In genomic region chr4:184408021-184408710, GRCh38 we compare ENCODE assay signal across 9 cellular contexts.
A peak's percentile ranks its signal among the peaks of the same experiment; 100 is the strongest.
DNase-seq lines count a peak whose midpoint lies in the region; ATAC-seq and TF ChIP-seq lines count a peak whose summit lies in the region.
"Had no signal": no experiment of that assay in that cellular context is flagged by ENCODE, and none has a peak within 500 bp of the region (broad histone marks: within the 10 kb centered on the region; RNA-seq: fewer than 3 reads in every experiment).

No MANE protein-coding gene starts in this region.

- no peak overlapping the region; a peak in 1 of 5 replicates for H3K4me3 Mint-ChIP-seq in H9

- H3K9ac ChIP-seq in H9 (ENCODE audit: extremely low read depth, insufficient read length, low read length), result no peak overlapping the region

- H3K27ac ChIP-seq in A673 (ENCODE audit: low read depth, low read length, poor library complexity, severe bottlenecking) (peak overlapping the region; percentile 31), H9 (ENCODE audit: insufficient read length, low read depth, low read length) (peak overlapping the region; percentile 7), lower lobe of right lung (peak overlapping the region; percentile 0)

- DNase-seq in A673 (ENCODE audit: low spot score), result peak; percentile 60
- no peak for DNase-seq in H9
- peak; percentile 88 for DNase-seq in astrocyte of the spinal cord (ENCODE audit: low read depth, low spot score)
- no peak for DNase-seq in lower lobe of right lung
- DNase-seq in D341Med (ENCODE audit: low spot score), result no peak
- no peak for DNase-seq in activated CD4-positive, alpha-beta T cell treated with anti-CD3 and anti-CD28 coated beads, Interleukin-2, amount 50 U/mL, for 48 hours
- no peak for DNase-seq in RPMI8226
- DNase-seq: NCI-H187 treated with DMSO at 0.1 percent for 48 hours had no signal

- ATAC-seq in lower lobe of right lung, result no peak
- ATAC-seq in HG03175 (IDR thresholded peaks at IDR 0.05; ENCODE audit: unreplicated experiment), result no peak

- BruUV-seq in A673 (replicated peaks; lab: Mats Ljungman, UMichigan), result no TSS peak

- H3K36me3 ChIP-seq in A673 (ENCODE audit: insufficient read depth, low read length, poor library complexity, severe bottlenecking), result peaks cover 22% of the 10 kb centered on the region
- H3K36me3 ChIP-seq in lower lobe of right lung, result peaks cover 68% of the 10 kb centered on the region

- in situ Hi-C loops in astrocyte of the spinal cord (cut with HindIII; ENCODE audit: low sequenced_read_pairs), result no loop called here

- no peaks in the 10 kb centered on the region for H3K27me3 Mint-ChIP-seq in H9 (ENCODE audit: low read depth)

- no peak overlapping the region for H3K18ac ChIP-seq in H9 (ENCODE audit: insufficient read length, low read depth, low read length)

- no peak overlapping the region for H3K56ac ChIP-seq in H9 (ENCODE audit: insufficient read length, low read depth, low read length)

- H3K27ac Mint-ChIP-seq in H9, result peak overlapping the region; percentile 4 to 91 (median 82); a peak in 4 of 7 replicates

- H3K4me3 ChIP-seq in A673 (ENCODE audit: low read depth, low read length, poor library complexity, severe bottlenecking), result no peak overlapping the region
- no peak overlapping the region for H3K4me3 ChIP-seq in astrocyte of the spinal cord (ENCODE audit: low read depth, low read length)
- H3K4me3 ChIP-seq in lower lobe of right lung, result no peak overlapping the region

- H3K4me2 ChIP-seq in H9 (ENCODE audit: insufficient read depth, insufficient read length, low read length), result no peak overlapping the region

- H3K23ac ChIP-seq in H9 (ENCODE audit: insufficient read length, low read depth, low read length), result no peak overlapping the region

- H2AFZ ChIP-seq in H9 (ENCODE audit: low read length), result no peak overlapping the region

- H3K23me2 ChIP-seq in H9 (ENCODE audit: insufficient read length, low read depth, low read length, poor library complexity, severe bottlenecking), result no peaks in the 10 kb centered on the region

- no peak overlapping the region for H3T11ph ChIP-seq in H9 (ENCODE audit: low read length)

- H3K4me1 ChIP-seq in A673 (ENCODE audit: insufficient read depth, low read length, poor library complexity, severe bottlenecking) (peaks cover 19% of the 10 kb centered on the region), H9 (ENCODE audit: insufficient read depth, low read length) (peaks cover 9% of the 10 kb centered on the region), lower lobe of right lung (peaks cover 17% of the 10 kb centered on the region)

- intact Hi-C loops in A673 (cut with micrococcal nuclease; ENCODE audit: unreplicated experiment), result no loop called here
- intact Hi-C loops in lower lobe of right lung (cut with DNase I), result no loop called here

- POLR2A ChIA-PET in A673 (lab: Charles Lee; ENCODE audit: low non-redundant PET), result no interaction called here

- peaks cover 20 to 42% (median 40%) of the 10 kb centered on the region in 3 experiments for H3K36me3 Mint-ChIP-seq in H9 (ENCODE audit: insufficient read depth in 1 of 3, low read depth in 3 of 3)

- H2BK12ac ChIP-seq in H9 (ENCODE audit: insufficient read length, low read depth, low read length), result no peak overlapping the region

- no peak overlapping the region for H4K5ac ChIP-seq in H9 (ENCODE audit: insufficient read length, low read depth, low read length)

- H3K27me3 ChIP-seq in A673 (replicated peaks; ENCODE audit: insufficient read depth, low read depth, low read length, poor library complexity) (no peaks in the 10 kb centered on the region), H9 (ENCODE audit: insufficient read depth, low read length) (no peaks in the 10 kb centered on the region), lower lobe of right lung (ENCODE audit: low read depth) (no peaks in the 10 kb centered on the region)

- H3K9me3 Mint-ChIP-seq in H9, result no peaks in the 10 kb centered on the region

- no peak overlapping the region for H2BK20ac ChIP-seq in H9 (ENCODE audit: low read depth, low read length, poor library complexity, severe bottlenecking)

- H3K79me1 ChIP-seq in H9 (ENCODE audit: insufficient read depth, low read depth, low read length, poor library complexity, severe bottlenecking), result no peaks in the 10 kb centered on the region

- H3K79me2 ChIP-seq in H9 (ENCODE audit: insufficient read depth, low read length), result no peaks in the 10 kb centered on the region

- H3K4me1 Mint-ChIP-seq in H9, result peaks cover 35 to 39% of the 10 kb centered on the region in 2 experiments

- H2BK120ac ChIP-seq in H9 (ENCODE audit: low read depth, low read length, poor library complexity, severe bottlenecking), result no peak overlapping the region

- no peak overlapping the region for H2BK5ac ChIP-seq in H9 (ENCODE audit: insufficient read length, low read length)

- no peak overlapping the region for H2BK15ac ChIP-seq in H9 (ENCODE audit: low read depth, low read length)

- no peaks in the 10 kb centered on the region for H3K9me3 ChIP-seq in A673 (ENCODE audit: low read depth, low read length, poor library complexity, severe bottlenecking)
- no peaks in the 10 kb centered on the region for H3K9me3 ChIP-seq in H9 (ENCODE audit: control insufficient read depth, low read depth, low read length)
- H3K9me3 ChIP-seq in lower lobe of right lung, result no peaks in the 10 kb centered on the region

- H4K20me1 ChIP-seq in H9 (ENCODE audit: control insufficient read depth, insufficient read depth, insufficient read length), result no peaks in the 10 kb centered on the region

- no peak overlapping the region for H3K14ac ChIP-seq in H9 (ENCODE audit: insufficient read depth, low read length)

- no peak overlapping the region for H2AK5ac ChIP-seq in H9 (ENCODE audit: insufficient read length, low read length)

- no CpG with 5 or more reads among the region's 8 CpGs for WGBS in H9 (ENCODE audit: extremely low coverage, insufficient read length, low lambda C conversion rate)

- TF ChIP-seq CTCF in A673 (conservative IDR thresholded peaks at IDR 0.05; ENCODE audit: low read depth, low read length) (no peak), H9 (conservative IDR thresholded peaks at IDR 0.05) (no peak), astrocyte of the spinal cord (IDR thresholded peaks at IDR 0.05; ENCODE audit: low read depth, low read length) (no peak), lower lobe of right lung (IDR thresholded peaks at IDR 0.05) (no peak)

- CTCF ChIA-PET in A673 (lab: Charles Lee), result no interaction called here

- H3K4ac ChIP-seq in H9 (ENCODE audit: low read depth, low read length), result no peak overlapping the region

- no peak overlapping the region for H4K91ac ChIP-seq in H9 (ENCODE audit: insufficient read length, low read depth, low read length)

- H4K8ac ChIP-seq in H9 (replicated peaks; ENCODE audit: insufficient read length, low read depth, low read length), result no peak overlapping the region

Comparison
In these comparisons a context has a peak if more than half of its experiments do, and no peak if none do; other contexts are left out.
1. DNase-seq: peak in A673 (single experiment) and astrocyte of the spinal cord (single experiment); none in H9 (single experiment), lower lobe of right lung (single experiment), D341Med (single experiment), activated CD4-positive, alpha-beta T cell treated with anti-CD3 and anti-CD28 coated beads, Interleukin-2, amount 50 U/mL, for 48 hours (0 of 2) and RPMI8226 (single experiment).
2. Peak in every context shown above with its lines, with median percentiles within 50 percentile points of each other: H3K27ac ChIP-seq.